8 cellular contexts compared by ENCODE assay signal in genomic region chr15:25739687-25740121, GRCh38.
A peak's percentile ranks its signal among the peaks of the same experiment; 100 is the strongest.
DNase-seq lines count a peak whose midpoint lies in the region; ATAC-seq and TF ChIP-seq lines count a peak whose summit lies in the region.

No MANE protein-coding gene starts in this region.

- no peak for ATAC-seq in Right ventricle myocardium inferior

- H3K27me3 Mint-ChIP-seq in Calu3 (ENCODE audit: unreplicated experiment): no peaks in the 10 kb centered on the region

- no peak for DNase-seq in left ventricle myocardium inferior
- DNase-seq in Right ventricle myocardium inferior (ENCODE audit: missing footprints): no peak
- DNase-seq in NCI-H1092 treated with DMSO at 0.1 percent for 48 hours (lab: John Stamatoyannopoulos, UW): peak; percentile 81
- peak; percentile 42 to 45 for DNase-seq in activated T-cell treated with anti-CD3 and anti-CD28 coated beads, Interleukin-2, amount 50 U/mL, for 48 hours
- peak; percentile 13 for DNase-seq in inferior parietal cortex (ENCODE audit: extremely low spot score)
- no peak for DNase-seq in Calu3
- DNase-seq in DMS53 (lab: John Stamatoyannopoulos, UW): no peak
- DNase-seq in midbrain (lab: John Stamatoyannopoulos, UW): no peak

- no peaks in the 10 kb centered on the region for H3K36me3 Mint-ChIP-seq in Calu3 (ENCODE audit: insufficient read depth, unreplicated experiment)

- peak; percentile 47 for TF ChIP-seq CTCF in left ventricle myocardium inferior (IDR thresholded peaks at IDR 0.05; ENCODE audit: borderline replicate concordance)
- no peak for TF ChIP-seq CTCF in Calu3 (IDR thresholded peaks at IDR 0.05; ENCODE audit: unreplicated experiment)

- H3K27me3 ChIP-seq in left ventricle myocardium inferior (ENCODE audit: low read depth): peaks cover 14% of the 10 kb centered on the region

- no peaks in the 10 kb centered on the region for H3K9me3 ChIP-seq in left ventricle myocardium inferior (replicated peaks)

- H3K27ac Mint-ChIP-seq in Calu3 (ENCODE audit: unreplicated experiment): no peak overlapping the region

- no peaks in the 10 kb centered on the region for H3K4me1 Mint-ChIP-seq in Calu3 (ENCODE audit: low read depth, unreplicated experiment)

- no TSS peak for BruUV-seq in Calu3 (replicated peaks; lab: Mats Ljungman, UMichigan)

- intact Hi-C loops in left ventricle myocardium inferior (cut with micrococcal nuclease): no loop called here
- intact Hi-C loops in Right ventricle myocardium inferior (cut with DNase I): loop anchor here (5.0 kb wide), 1 partner anchor 193 kb away; no protein-coding TSS in a partner anchor
- intact Hi-C loops in Calu3 (cut with micrococcal nuclease; ENCODE audit: unreplicated experiment): no loop called here

- H3K4me3 ChIP-seq in left ventricle myocardium inferior: no peak overlapping the region

- H3K36me3 ChIP-seq in left ventricle myocardium inferior: no peaks in the 10 kb centered on the region

- no peak overlapping the region for H3K27ac ChIP-seq in left ventricle myocardium inferior (replicated peaks)

- H3K4me3 Mint-ChIP-seq in Calu3 (ENCODE audit: low read depth, unreplicated experiment): no peak overlapping the region

- peaks cover 26% of the 10 kb centered on the region for H3K4me1 ChIP-seq in left ventricle myocardium inferior

- CTCF ChIA-PET in Calu3 (lab: Charles Lee): no interaction called here

- H3K9me3 Mint-ChIP-seq in Calu3 (ENCODE audit: low read depth, unreplicated experiment): no peaks in the 10 kb centered on the region

Comparison
In these comparisons a context has a peak if more than half of its experiments do, and no peak if none do; other contexts are left out.
1. DNase-seq: peak in NCI-H1092 treated with DMSO at 0.1 percent for 48 hours (single experiment), activated T-cell treated with anti-CD3 and anti-CD28 coated beads, Interleukin-2, amount 50 U/mL, for 48 hours (2 of 2) and inferior parietal cortex (single experiment); none in left ventricle myocardium inferior (single experiment), Right ventricle myocardium inferior (single experiment), Calu3 (single experiment), DMS53 (single experiment) and midbrain (single experiment).